In genomic region chr3:72152551-72153476, GRCh38 we compare ENCODE assay signal across 1 cellular context.
A peak's percentile ranks its signal among the peaks of the same experiment; 100 is the strongest.
TF ChIP-seq lines count a peak whose summit lies in the region.

No MANE protein-coding gene starts in this region.

TF ChIP-seq in HepG2, 621 proteins besides CTCF, POLR2A, EP300 and RAD21 (continued from another document):
- peak; percentile 32; the same call in 1 of the 2 replicates for TF ChIP-seq PATZ1 (CRISPR knock-in tag; IDR thresholded peaks at IDR 0.05)
- TF ChIP-seq ATF7 (IDR thresholded peaks at IDR 0.05): 0 out of 2 replicates have a peak, but pooled peaks have one; percentile 38
- TF ChIP-seq ATF7 (CRISPR knock-in tag; IDR thresholded peaks at IDR 0.05): no peak
- TF ChIP-seq MYC (CRISPR knock-in tag; IDR thresholded peaks at IDR 0.05; ENCODE audit: borderline replicate concordance): peak; percentile 15; the same call in 1 of the 2 replicates
- peak; percentile 18 for TF ChIP-seq TAF1 (CRISPR knock-in tag; IDR thresholded peaks at IDR 0.05)
- no peak for TF ChIP-seq TBP (CRISPR knock-in tag; IDR thresholded peaks at IDR 0.05)
- TF ChIP-seq MXD4 (CRISPR knock-in tag; IDR thresholded peaks at IDR 0.05): peak; percentile 81
- TF ChIP-seq, protein P1, sequence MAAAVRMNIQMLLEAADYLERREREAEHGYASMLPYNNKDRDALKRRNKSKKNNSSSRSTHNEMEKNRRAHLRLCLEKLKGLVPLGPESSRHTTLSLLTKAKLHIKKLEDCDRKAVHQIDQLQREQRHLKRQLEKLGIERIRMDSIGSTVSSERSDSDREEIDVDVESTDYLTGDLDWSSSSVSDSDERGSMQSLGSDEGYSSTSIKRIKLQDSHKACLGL (CRISPR knock-in tag; IDR thresholded peaks at IDR 0.05): 0 out of 2 replicates have a peak, but pooled peaks have one; percentile 24
- TF ChIP-seq HMGXB3 (CRISPR knock-in tag; IDR thresholded peaks at IDR 0.05; ENCODE audit: borderline replicate concordance): no peak
TF ChIP-seq in HepG2: peak in this region for 72.
